Comparison of ENCODE assay signal across 23 cellular contexts in the genomic region with DNA sequence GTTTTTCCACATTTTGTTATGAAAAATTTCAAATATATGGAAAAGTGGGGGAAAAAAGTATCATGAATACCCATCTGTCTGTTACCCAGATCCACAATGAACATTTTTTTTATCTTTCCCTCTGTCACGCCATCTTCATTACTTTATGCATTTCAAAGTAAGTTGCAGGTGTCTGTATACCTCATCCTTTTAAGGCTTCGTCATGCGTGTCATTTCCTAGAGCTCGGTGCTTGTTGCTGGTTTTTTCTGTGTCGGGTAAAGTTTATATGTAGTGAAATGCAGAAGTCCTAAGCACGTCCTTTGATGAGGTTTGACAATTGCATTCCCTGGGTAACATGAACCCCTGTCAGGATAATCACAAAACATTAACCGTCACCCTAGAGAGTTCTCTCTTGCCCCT.
"Had no signal": no experiment of that assay in that cellular context is flagged by ENCODE, and none has a peak within 500 bp of the region (broad histone marks: within the 10 kb centered on the region; RNA-seq: fewer than 3 reads in every experiment).

No MANE protein-coding gene starts in this region.

- H3K27me3 ChIP-seq: gastrocnemius medialis, heart left ventricle, neural progenitor cell, tibial artery had no signal

- H3K36me3 Mint-ChIP-seq: memory B cell, naive B cell had no signal

- H3K4me1 Mint-ChIP-seq: memory B cell, naive B cell had no signal

- H3K9me3 ChIP-seq: esophagus squamous epithelium, gastrocnemius medialis, heart left ventricle, spleen, tibial artery had no signal

- H3K4me3 ChIP-seq: coronary artery, esophagus squamous epithelium, gastrocnemius medialis, heart left ventricle, neural progenitor cell, spleen, tibial artery had no signal

- H3K9ac ChIP-seq: neural progenitor cell had no signal

- H3K27ac Mint-ChIP-seq: activated T-helper 2 cell treated with anti-CD3 and anti-CD28 coated beads, Interferon-gamma antibody, Interleukin-2, Interleukin-4, amounts not matched to agents 10 μg/mL and 5 μg/mL and 100 μg/mL, durations not matched to agents 14 hours and 24 hours and 36 hours; memory B cell; naive B cell; neural progenitor cell; WTC11 had no signal

- H3K27ac ChIP-seq: coronary artery, esophagus squamous epithelium, gastrocnemius medialis, neural progenitor cell, spleen, tibial artery had no signal

- H3K27me3 Mint-ChIP-seq: memory B cell had no signal

- DNase-seq: activated CD8-positive, alpha-beta memory T cell treated with anti-CD3 and anti-CD28 coated beads, Interleukin-2, amount 50 U/mL, for 48 hours; activated naive CD4-positive, alpha-beta T cell treated with Interleukin-2 at 50 U/mL for 16 hours; activated T-cell treated with anti-CD3 and anti-CD28 coated beads, Interleukin-2, amount 50 U/mL, for 4 hours; amygdala; esophagus squamous epithelium; gastrocnemius medialis; heart left ventricle; islet precursor cell; left cardiac atrium; naive B cell; posterior cingulate gyrus; spleen; stimulated activated CD4-positive, alpha-beta T cell treated with anti-CD3 and anti-CD28 coated beads, Interleukin-4, amount 100 ng/mL, for 1 hour; stimulated activated naive CD4-positive, alpha-beta T cell treated with Interleukin-2 at 50 U/mL for 16 hours; T1000; tibial artery had no signal

- H3K9me3 Mint-ChIP-seq: activated T-cell treated with anti-CD3 and anti-CD28 coated beads, Interleukin-2, amount 50 U/mL, for 4 hours; activated T-helper 2 cell treated with anti-CD3 and anti-CD28 coated beads, Interferon-gamma antibody, Interleukin-2, Interleukin-4, amounts not matched to agents 10 μg/mL and 5 μg/mL and 100 μg/mL, durations not matched to agents 14 hours and 24 hours and 36 hours; neural progenitor cell had no signal

- H3K4me1 ChIP-seq: gastrocnemius medialis, neural progenitor cell, tibial artery had no signal

- H3K4me3 Mint-ChIP-seq: activated T-cell treated with anti-CD3 and anti-CD28 coated beads, Interleukin-2, amount 50 U/mL, for 4 hours; memory B cell; naive B cell; neural progenitor cell; WTC11 had no signal

- H3K36me3 ChIP-seq: esophagus squamous epithelium, gastrocnemius medialis, heart left ventricle, neural progenitor cell, spleen, tibial artery had no signal

- ATAC-seq: activated T-cell treated with anti-CD3 and anti-CD28 coated beads, Interleukin-2, amount 50 U/mL, for 4 hours; gastrocnemius medialis; heart left ventricle; left cardiac atrium; WTC11 had no signal

- FAIRE-seq: bronchial epithelial cell, urothelium cell line had no signal
